Comparison of ENCODE assay signal across 21 cellular contexts in the genomic region with DNA sequence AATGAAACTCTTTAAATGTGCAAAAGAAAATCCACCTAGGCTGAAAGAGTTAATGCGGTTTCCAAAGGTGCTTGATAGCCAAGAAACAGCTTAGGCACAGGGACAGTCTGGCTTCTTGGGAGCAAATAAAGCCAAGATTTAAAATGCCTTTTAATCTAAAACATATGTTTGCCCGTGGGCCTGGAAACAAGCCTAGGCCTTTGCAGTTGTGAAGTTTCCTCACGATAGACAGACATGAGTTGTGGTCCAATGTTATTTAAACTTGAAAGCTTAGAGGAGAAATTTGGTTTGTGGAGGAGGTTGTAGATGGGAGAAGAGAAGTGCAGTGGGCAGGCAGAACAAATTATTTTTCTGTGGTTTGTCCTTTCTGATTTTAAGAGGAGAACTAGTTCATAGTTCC. TPM values are rescaled to one million over a fixed set of nuclear protein-coding genes. Genes with fewer than 3 reads are reported as not detected.
A peak's percentile ranks its signal among the peaks of the same experiment; 100 is the strongest.
DNase-seq lines count a peak whose midpoint lies in the region; ATAC-seq and TF ChIP-seq lines count a peak whose summit lies in the region.
"Had no signal": no experiment of that assay in that cellular context is flagged by ENCODE, and none has a peak within 500 bp of the region (broad histone marks: within the 10 kb centered on the region; RNA-seq: fewer than 3 reads in every experiment).

No MANE protein-coding gene starts in this region.

- H3K27ac Mint-ChIP-seq in activated T-helper 2 cell treated with anti-CD3 and anti-CD28 coated beads, Interferon-gamma antibody, Interleukin-2, Interleukin-4, amounts not matched to agents 10 μg/mL and 5 μg/mL and 100 μg/mL, durations not matched to agents 14 hours and 24 hours and 36 hours, result peak overlapping the region; percentile 29
- H3K27ac Mint-ChIP-seq in activated T-helper 1 cell treated with anti-CD3 and anti-CD28 coated beads, Interleukin-12 subunit alpha, Interleukin-12 subunit beta, Interleukin-2, Interleukin-4 antibody, amounts not matched to agents 30 ng/mL and 10 ng/mL and 1 ng/mL, durations not matched to agents 14 hours and 24 hours and 36 hours, result no peak overlapping the region
- H3K27ac Mint-ChIP-seq: activated CD4-positive, alpha-beta T cell treated with anti-CD3 and anti-CD28 coated beads for 36 hours; activated CD8-positive, alpha-beta memory T cell treated with anti-CD3 and anti-CD28 coated beads, Interleukin-2, amount 10 ng/mL, durations not matched to agents 7 days and 5 days; activated T-helper 17 cell treated with anti-CD3 and anti-CD28 coated beads, Interleukin-2, amount 50 U/mL, for 72 hours; H9; memory B cell had no signal

- no peaks in the 10 kb centered on the region for H3K9me3 Mint-ChIP-seq in activated T-helper 2 cell treated with anti-CD3 and anti-CD28 coated beads, Interferon-gamma antibody, Interleukin-2, Interleukin-4, amounts not matched to agents 10 μg/mL and 5 μg/mL and 100 μg/mL, durations not matched to agents 14 hours and 24 hours and 36 hours
- H3K9me3 Mint-ChIP-seq in activated T-helper 1 cell treated with anti-CD3 and anti-CD28 coated beads, Interleukin-12 subunit alpha, Interleukin-12 subunit beta, Interleukin-2, Interleukin-4 antibody, amounts not matched to agents 30 ng/mL and 10 ng/mL and 1 ng/mL, durations not matched to agents 14 hours and 24 hours and 36 hours, result no peaks in the 10 kb centered on the region
- H3K9me3 Mint-ChIP-seq: activated T-helper 17 cell treated with anti-CD3 and anti-CD28 coated beads, Interleukin-2, amount 50 U/mL, for 72 hours; H9; memory B cell; naive thymus-derived CD8-positive, alpha-beta T cell had no signal

- no peak overlapping the region for H3K4me3 Mint-ChIP-seq in activated T-helper 2 cell treated with anti-CD3 and anti-CD28 coated beads, Interferon-gamma antibody, Interleukin-2, Interleukin-4, amounts not matched to agents 10 μg/mL and 5 μg/mL and 100 μg/mL, durations not matched to agents 14 hours and 24 hours and 36 hours (ENCODE audit: low read depth)
- no peak overlapping the region for H3K4me3 Mint-ChIP-seq in activated T-helper 1 cell treated with anti-CD3 and anti-CD28 coated beads, Interleukin-12 subunit alpha, Interleukin-12 subunit beta, Interleukin-2, Interleukin-4 antibody, amounts not matched to agents 30 ng/mL and 10 ng/mL and 1 ng/mL, durations not matched to agents 14 hours and 24 hours and 36 hours
- H3K4me3 Mint-ChIP-seq: activated CD4-positive, alpha-beta T cell treated with anti-CD3 and anti-CD28 coated beads for 36 hours; activated CD8-positive, alpha-beta memory T cell treated with anti-CD3 and anti-CD28 coated beads, Interleukin-2, amount 10 ng/mL, durations not matched to agents 7 days and 5 days; activated T-helper 17 cell treated with anti-CD3 and anti-CD28 coated beads, Interleukin-2, amount 50 U/mL, for 72 hours; H9; memory B cell; naive thymus-derived CD8-positive, alpha-beta T cell had no signal

- DNase-seq in GM04504 (ENCODE audit: low read depth) (peak; percentile 75), fibroblast of the aortic adventitia (ENCODE audit: low read depth) (peak; percentile 92), sciatic nerve (ENCODE audit: low spot score) (no peak)
- no peak for DNase-seq in activated T-helper 2 cell treated with anti-CD3 and anti-CD28 coated beads, Interferon-gamma antibody, Interleukin-2, Interleukin-4, amounts not matched to agents 10 μg/mL and 5 μg/mL and 100 μg/mL, durations not matched to agents 14 hours and 24 hours and 36 hours (ENCODE audit: low spot score)
- no peak for DNase-seq in activated T-helper 1 cell treated with anti-CD3 and anti-CD28 coated beads, Interleukin-12 subunit alpha, Interleukin-12 subunit beta, Interleukin-2, Interleukin-4 antibody, amounts not matched to agents 30 ng/mL and 10 ng/mL and 1 ng/mL, durations not matched to agents 14 hours and 24 hours and 36 hours (ENCODE audit: low spot score)
- DNase-seq: activated CD4-positive, alpha-beta T cell treated with anti-CD3 and anti-CD28 coated beads for 36 hours; activated CD8-positive, alpha-beta memory T cell treated with anti-CD3 and anti-CD28 coated beads, Interleukin-2, amount 10 ng/mL, durations not matched to agents 7 days and 5 days; central memory CD4-positive, alpha-beta T cell; GF-D8; H9; naive thymus-derived CD8-positive, alpha-beta T cell; NCI-H1694; stimulated activated CD4-positive, alpha-beta T cell treated with anti-CD3 and anti-CD28 coated beads, Interleukin-2, amount 100 ng/mL, for 48 hours; stomach; upper lobe of right lung had no signal

- H3K27me3 Mint-ChIP-seq in activated T-helper 2 cell treated with anti-CD3 and anti-CD28 coated beads, Interferon-gamma antibody, Interleukin-2, Interleukin-4, amounts not matched to agents 10 μg/mL and 5 μg/mL and 100 μg/mL, durations not matched to agents 14 hours and 24 hours and 36 hours (ENCODE audit: low read depth), result no peaks in the 10 kb centered on the region
- H3K27me3 Mint-ChIP-seq in activated T-helper 1 cell treated with anti-CD3 and anti-CD28 coated beads, Interleukin-12 subunit alpha, Interleukin-12 subunit beta, Interleukin-2, Interleukin-4 antibody, amounts not matched to agents 30 ng/mL and 10 ng/mL and 1 ng/mL, durations not matched to agents 14 hours and 24 hours and 36 hours (ENCODE audit: insufficient read depth), result no peaks in the 10 kb centered on the region
- H3K27me3 Mint-ChIP-seq: activated CD4-positive, alpha-beta T cell treated with anti-CD3 and anti-CD28 coated beads for 36 hours; activated CD8-positive, alpha-beta memory T cell treated with anti-CD3 and anti-CD28 coated beads, Interleukin-2, amount 10 ng/mL, durations not matched to agents 7 days and 5 days; activated T-helper 17 cell treated with anti-CD3 and anti-CD28 coated beads, Interleukin-2, amount 50 U/mL, for 72 hours; memory B cell; naive thymus-derived CD8-positive, alpha-beta T cell had no signal

- peak; percentile 60 for ATAC-seq in sciatic nerve
- ATAC-seq in GM18858 (IDR thresholded peaks at IDR 0.05; ENCODE audit: unreplicated experiment), result no peak
- ATAC-seq in HG03442 (IDR thresholded peaks at IDR 0.05; ENCODE audit: unreplicated experiment), result no peak
- ATAC-seq: activated CD4-positive, alpha-beta T cell treated with anti-CD3 and anti-CD28 coated beads for 36 hours; activated CD8-positive, alpha-beta memory T cell treated with anti-CD3 and anti-CD28 coated beads, Interleukin-2, amount 10 ng/mL, durations not matched to agents 7 days and 5 days; activated T-helper 17 cell treated with anti-CD3 and anti-CD28 coated beads, Interleukin-2, amount 50 U/mL, for 72 hours; esophagus mucosa; naive thymus-derived CD8-positive, alpha-beta T cell; upper lobe of right lung had no signal

- H3K36me3 Mint-ChIP-seq in activated T-helper 2 cell treated with anti-CD3 and anti-CD28 coated beads, Interferon-gamma antibody, Interleukin-2, Interleukin-4, amounts not matched to agents 10 μg/mL and 5 μg/mL and 100 μg/mL, durations not matched to agents 14 hours and 24 hours and 36 hours (ENCODE audit: low read depth), result peaks cover 7% of the 10 kb centered on the region
- no peaks in the 10 kb centered on the region for H3K36me3 Mint-ChIP-seq in activated T-helper 1 cell treated with anti-CD3 and anti-CD28 coated beads, Interleukin-12 subunit alpha, Interleukin-12 subunit beta, Interleukin-2, Interleukin-4 antibody, amounts not matched to agents 30 ng/mL and 10 ng/mL and 1 ng/mL, durations not matched to agents 14 hours and 24 hours and 36 hours (ENCODE audit: low read depth)
- H3K36me3 Mint-ChIP-seq: memory B cell had no signal

- intact Hi-C loops in activated T-helper 2 cell treated with anti-CD3 and anti-CD28 coated beads, Interferon-gamma antibody, Interleukin-2, Interleukin-4, amounts not matched to agents 10 μg/mL and 5 μg/mL and 100 μg/mL, durations not matched to agents 14 hours and 24 hours and 36 hours (cut with micrococcal nuclease), result no loop called here
- intact Hi-C loops in sciatic nerve (cut with DNase I), result no loop called here
- intact Hi-C loops in activated T-helper 1 cell treated with anti-CD3 and anti-CD28 coated beads, Interleukin-12 subunit alpha, Interleukin-12 subunit beta, Interleukin-2, Interleukin-4 antibody, amounts not matched to agents 30 ng/mL and 10 ng/mL and 1 ng/mL, durations not matched to agents 14 hours and 24 hours and 36 hours (cut with micrococcal nuclease), result no loop called here

- TF ChIP-seq CTCF in fibroblast of the aortic adventitia (IDR thresholded peaks at IDR 0.05; ENCODE audit: insufficient read depth, low read length), result no peak

- no peak overlapping the region for H3K4me3 ChIP-seq in fibroblast of the aortic adventitia (ENCODE audit: low read depth, low read length)
- H3K4me3 ChIP-seq: stomach, upper lobe of right lung had no signal

- H3K4me1 Mint-ChIP-seq in activated T-helper 2 cell treated with anti-CD3 and anti-CD28 coated beads, Interferon-gamma antibody, Interleukin-2, Interleukin-4, amounts not matched to agents 10 μg/mL and 5 μg/mL and 100 μg/mL, durations not matched to agents 14 hours and 24 hours and 36 hours (ENCODE audit: low read depth), result peaks cover 15% of the 10 kb centered on the region
- peaks cover 18% of the 10 kb centered on the region for H3K4me1 Mint-ChIP-seq in activated T-helper 1 cell treated with anti-CD3 and anti-CD28 coated beads, Interleukin-12 subunit alpha, Interleukin-12 subunit beta, Interleukin-2, Interleukin-4 antibody, amounts not matched to agents 30 ng/mL and 10 ng/mL and 1 ng/mL, durations not matched to agents 14 hours and 24 hours and 36 hours (ENCODE audit: low read depth)

RNA-seq across cellular contexts. Expression of a gene that starts 29.8 kb away (rescaled TPM):
- total RNA-seq in activated T-helper 2 cell treated with anti-CD3 and anti-CD28 coated beads, Interferon-gamma antibody, Interleukin-2, Interleukin-4, amounts not matched to agents 10 μg/mL and 5 μg/mL and 100 μg/mL, durations not matched to agents 14 hours and 24 hours and 36 hours, result 0.05 and 0.34 TPM in 2 replicates
- total RNA-seq in fibroblast of the aortic adventitia (ENCODE audit: low replicate concordance) (not detected in 2 replicates), sciatic nerve (not detected)
- total RNA-seq in activated T-helper 1 cell treated with anti-CD3 and anti-CD28 coated beads, Interleukin-12 subunit alpha, Interleukin-12 subunit beta, Interleukin-2, Interleukin-4 antibody, amounts not matched to agents 30 ng/mL and 10 ng/mL and 1 ng/mL, durations not matched to agents 14 hours and 24 hours and 36 hours, result not detected in 2 replicates
- total RNA-seq: esophagus mucosa, H9, kidney epithelial cell, stomach, upper lobe of right lung had no signal

RNA-seq across cellular contexts. Expression of a gene that starts 35.5 kb away (rescaled TPM):
- 102 and 103 TPM in 2 replicates for total RNA-seq in activated T-helper 2 cell treated with anti-CD3 and anti-CD28 coated beads, Interferon-gamma antibody, Interleukin-2, Interleukin-4, amounts not matched to agents 10 μg/mL and 5 μg/mL and 100 μg/mL, durations not matched to agents 14 hours and 24 hours and 36 hours
- total RNA-seq in fibroblast of the aortic adventitia (ENCODE audit: low replicate concordance) (31.1 and 68.5 TPM in 2 replicates), sciatic nerve (79.6 TPM)
- total RNA-seq in activated T-helper 1 cell treated with anti-CD3 and anti-CD28 coated beads, Interleukin-12 subunit alpha, Interleukin-12 subunit beta, Interleukin-2, Interleukin-4 antibody, amounts not matched to agents 30 ng/mL and 10 ng/mL and 1 ng/mL, durations not matched to agents 14 hours and 24 hours and 36 hours, result 98.9 and 107 TPM in 2 replicates

Comparison
In these comparisons a context has a peak if more than half of its experiments do, and no peak if none do; other contexts are left out.
1. DNase-seq: peak in GM04504 (single experiment) and fibroblast of the aortic adventitia (single experiment); none in activated T-helper 2 cell treated with anti-CD3 and anti-CD28 coated beads, Interferon-gamma antibody, Interleukin-2, Interleukin-4, amounts not matched to agents 10 μg/mL and 5 μg/mL and 100 μg/mL, durations not matched to agents 14 hours and 24 hours and 36 hours (single experiment), sciatic nerve (single experiment) and activated T-helper 1 cell treated with anti-CD3 and anti-CD28 coated beads, Interleukin-12 subunit alpha, Interleukin-12 subunit beta, Interleukin-2, Interleukin-4 antibody, amounts not matched to agents 30 ng/mL and 10 ng/mL and 1 ng/mL, durations not matched to agents 14 hours and 24 hours and 36 hours (single experiment).